ENCODE assay signal across 8 cellular contexts in genomic region chr20:20017001-20017851, GRCh38. TPM values are rescaled to one million over a fixed set of nuclear protein-coding genes. Genes with fewer than 3 reads are reported as not detected.
A peak's percentile ranks its signal among the peaks of the same experiment; 100 is the strongest.
DNase-seq lines count a peak whose midpoint lies in the region; ATAC-seq and TF ChIP-seq lines count a peak whose summit lies in the region.

Gene NAA20, plus strand, starts transcription at chr20:20017362. Its CDS starts 35 bp downstream, at chr20:20017397.

- DNase-seq in KG1 (lab: John Stamatoyannopoulos, UW) (peak; percentile 81), RKO (ENCODE audit: low spot score) (peak; percentile 96), fibroblast of gingiva (ENCODE audit: low read depth) (peak; percentile 90)
- peak; percentile 88 for DNase-seq in activated T-helper 1 cell treated with anti-CD3 and anti-CD28 coated beads, Interleukin-12 subunit alpha, Interleukin-12 subunit beta, Interleukin-2, Interleukin-4 antibody, amounts not matched to agents 30 ng/mL and 10 ng/mL and 1 ng/mL, durations not matched to agents 14 hours and 24 hours and 36 hours (ENCODE audit: low spot score)
- peak; percentile 80 to 89 (median 87) for DNase-seq in naive thymus-derived CD4-positive, alpha-beta T cell
- peak; percentile 91 for DNase-seq in stimulated activated naive B cell treated with anti-CD40 and anti-IgM and Interleukin-4, amounts not matched to agents 10 μg/mL and 1 μg/mL and 100 μg/mL, for 72 hours

- peak within 1 kb of the TSS; percentile 90 for H3K4me3 Mint-ChIP-seq in activated T-helper 1 cell treated with anti-CD3 and anti-CD28 coated beads, Interleukin-12 subunit alpha, Interleukin-12 subunit beta, Interleukin-2, Interleukin-4 antibody, amounts not matched to agents 30 ng/mL and 10 ng/mL and 1 ng/mL, durations not matched to agents 14 hours and 24 hours and 36 hours
- H3K4me3 Mint-ChIP-seq in naive thymus-derived CD4-positive, alpha-beta T cell: peak within 1 kb of the TSS; percentile 88 to 96 (median 93)
- H3K4me3 Mint-ChIP-seq in stimulated activated naive B cell treated with anti-CD40 and anti-IgM and Interleukin-4, amounts not matched to agents 10 μg/mL and 1 μg/mL and 100 μg/mL, for 72 hours: peak within 1 kb of the TSS; percentile 94 to 98

- peaks cover 54% of the 10 kb centered on the region for H3K79me2 ChIP-seq in DOHH2 (ENCODE audit: control insufficient read depth, low read length)

- intact Hi-C loops in activated T-helper 1 cell treated with anti-CD3 and anti-CD28 coated beads, Interleukin-12 subunit alpha, Interleukin-12 subunit beta, Interleukin-2, Interleukin-4 antibody, amounts not matched to agents 30 ng/mL and 10 ng/mL and 1 ng/mL, durations not matched to agents 14 hours and 24 hours and 36 hours (cut with micrococcal nuclease): loop anchor here (1.0 to 10.0 kb wide), 5 partner anchors 35 to 1882 kb away; partner anchors contain the start of genes CFAP61, CRNKL1, KAT14 and PET117
- intact Hi-C loops in naive thymus-derived CD4-positive, alpha-beta T cell (cut with micrococcal nuclease): loop anchor here (1.0 to 5.0 kb wide), 9 partner anchors 35 to 1880 kb away; partner anchors contain the start of genes CFAP61 (in 2 of the 2), CRNKL1 (in 2 of the 2), RALGAPA2 (in 2 of the 2) and DTD1 (in 1 of the 2)

- H3K9me2 ChIP-seq in DOHH2 (replicated peaks; ENCODE audit: control insufficient read depth, low read length): no peaks in the 10 kb centered on the region

- peaks cover 12% of the 10 kb centered on the region for H3K36me3 Mint-ChIP-seq in activated T-helper 1 cell treated with anti-CD3 and anti-CD28 coated beads, Interleukin-12 subunit alpha, Interleukin-12 subunit beta, Interleukin-2, Interleukin-4 antibody, amounts not matched to agents 30 ng/mL and 10 ng/mL and 1 ng/mL, durations not matched to agents 14 hours and 24 hours and 36 hours (ENCODE audit: low read depth)
- peaks cover 0 to 4% (median 0%) of the 10 kb centered on the region in 5 donors for H3K36me3 Mint-ChIP-seq in naive thymus-derived CD4-positive, alpha-beta T cell
- H3K36me3 Mint-ChIP-seq in stimulated activated naive B cell treated with anti-CD40 and anti-IgM and Interleukin-4, amounts not matched to agents 10 μg/mL and 1 μg/mL and 100 μg/mL, for 72 hours: peaks cover 17 to 24% of the 10 kb centered on the region in 2 donors

- H3K4me3 ChIP-seq in DOHH2 (ENCODE audit: low read length): peak within 1 kb of the TSS; percentile 97
- peak within 1 kb of the TSS; percentile 77 for H3K4me3 ChIP-seq in naive thymus-derived CD4-positive, alpha-beta T cell (ENCODE audit: low read length)

- peak within 1 kb of the TSS; percentile 86 for H3K27ac Mint-ChIP-seq in activated T-helper 1 cell treated with anti-CD3 and anti-CD28 coated beads, Interleukin-12 subunit alpha, Interleukin-12 subunit beta, Interleukin-2, Interleukin-4 antibody, amounts not matched to agents 30 ng/mL and 10 ng/mL and 1 ng/mL, durations not matched to agents 14 hours and 24 hours and 36 hours
- H3K27ac Mint-ChIP-seq in naive thymus-derived CD4-positive, alpha-beta T cell: peak within 1 kb of the TSS; percentile 90 to 96 (median 94)
- peak within 1 kb of the TSS; percentile 97 for H3K27ac Mint-ChIP-seq in stimulated activated naive B cell treated with anti-CD40 and anti-IgM and Interleukin-4, amounts not matched to agents 10 μg/mL and 1 μg/mL and 100 μg/mL, for 72 hours

- H3K4me1 ChIP-seq in DOHH2 (ENCODE audit: control insufficient read depth, low read length): peaks cover 29% of the 10 kb centered on the region
- peaks cover 9 to 28% of the 10 kb centered on the region in 2 donors for H3K4me1 ChIP-seq in naive thymus-derived CD4-positive, alpha-beta T cell (ENCODE audit: control insufficient read depth in 2 of 2, insufficient read depth in 2 of 2, low read length in 2 of 2)

- peak; percentile 98 for ATAC-seq in GM21723 (IDR thresholded peaks at IDR 0.05; ENCODE audit: unreplicated experiment)
- ATAC-seq in naive thymus-derived CD4-positive, alpha-beta T cell: peak; percentile 99
- ATAC-seq in stimulated activated naive B cell treated with anti-CD40 and anti-IgM and Interleukin-4, amounts not matched to agents 10 μg/mL and 1 μg/mL and 100 μg/mL, for 72 hours (replicated peaks): peak; percentile 98

- H3K4me2 ChIP-seq in DOHH2 (ENCODE audit: low read length): peak within 1 kb of the TSS; percentile 87

- H3K9me3 Mint-ChIP-seq in activated T-helper 1 cell treated with anti-CD3 and anti-CD28 coated beads, Interleukin-12 subunit alpha, Interleukin-12 subunit beta, Interleukin-2, Interleukin-4 antibody, amounts not matched to agents 30 ng/mL and 10 ng/mL and 1 ng/mL, durations not matched to agents 14 hours and 24 hours and 36 hours: no peaks in the 10 kb centered on the region
- H3K9me3 Mint-ChIP-seq in naive thymus-derived CD4-positive, alpha-beta T cell: no peaks in the 10 kb centered on the region
- no peaks in the 10 kb centered on the region for H3K9me3 Mint-ChIP-seq in stimulated activated naive B cell treated with anti-CD40 and anti-IgM and Interleukin-4, amounts not matched to agents 10 μg/mL and 1 μg/mL and 100 μg/mL, for 72 hours

- TF ChIP-seq CTCF in DOHH2 (IDR thresholded peaks at IDR 0.05; ENCODE audit: low read depth, low read length, poor library complexity, severe bottlenecking): peak; percentile 52

- POLR2A ChIA-PET in naive thymus-derived CD4-positive, alpha-beta T cell (lab: Charles Lee): interaction anchor here (0.6 to 3.4 kb wide), 5 partner anchors 10 to 1512 kb away, joined by 3 to 31 read pairs (median 5); partner anchors contain the start of genes CFAP61 and CRNKL1

- H3K4me1 Mint-ChIP-seq in activated T-helper 1 cell treated with anti-CD3 and anti-CD28 coated beads, Interleukin-12 subunit alpha, Interleukin-12 subunit beta, Interleukin-2, Interleukin-4 antibody, amounts not matched to agents 30 ng/mL and 10 ng/mL and 1 ng/mL, durations not matched to agents 14 hours and 24 hours and 36 hours (ENCODE audit: low read depth): peaks cover 44% of the 10 kb centered on the region
- peaks cover 38 to 68% (median 63%) of the 10 kb centered on the region in 7 donors for H3K4me1 Mint-ChIP-seq in naive thymus-derived CD4-positive, alpha-beta T cell
- H3K4me1 Mint-ChIP-seq in stimulated activated naive B cell treated with anti-CD40 and anti-IgM and Interleukin-4, amounts not matched to agents 10 μg/mL and 1 μg/mL and 100 μg/mL, for 72 hours: peaks cover 28 to 42% of the 10 kb centered on the region in 2 donors

- 0 out of 2 replicates have a peak, but pooled peaks cover 3% of the 10 kb centered on the region for H3K27me3 ChIP-seq in DOHH2 (ENCODE audit: control insufficient read depth, low read length)
- H3K27me3 ChIP-seq in naive thymus-derived CD4-positive, alpha-beta T cell (ENCODE audit: control insufficient read depth in 2 of 2, insufficient read depth in 2 of 2, low read length in 2 of 2): no peaks in the 10 kb centered on the region

- H3K27ac ChIP-seq in DOHH2 (ENCODE audit: low read depth, low read length): peak within 1 kb of the TSS; percentile 37; the same call in 1 of the 2 replicates
- peak within 1 kb of the TSS; percentile 83 for H3K27ac ChIP-seq in naive thymus-derived CD4-positive, alpha-beta T cell (ENCODE audit: low read depth, low read length)

- CTCF ChIA-PET in naive thymus-derived CD4-positive, alpha-beta T cell (lab: Charles Lee): interaction anchor here (1.6 to 3.0 kb wide), 2 partner anchors 31 to 35 kb away, joined by 3 to 29 read pairs; partner anchors contain the start of genes CFAP61 and CRNKL1

- peaks cover 45% of the 10 kb centered on the region for H3K36me3 ChIP-seq in DOHH2 (ENCODE audit: control insufficient read depth, low read length)
- peaks cover 0 to 6% (median 0%) of the 10 kb centered on the region in 3 experiments for H3K36me3 ChIP-seq in naive thymus-derived CD4-positive, alpha-beta T cell (ENCODE audit: control insufficient read depth in 2 of 3, insufficient read depth in 3 of 3, low read length in 3 of 3)

- peaks cover 8% of the 10 kb centered on the region; the same call in 1 of the 2 replicates for H4K20me1 ChIP-seq in DOHH2 (ENCODE audit: control insufficient read depth, insufficient read depth, low read depth, low read length)

- H3K27me3 Mint-ChIP-seq in activated T-helper 1 cell treated with anti-CD3 and anti-CD28 coated beads, Interleukin-12 subunit alpha, Interleukin-12 subunit beta, Interleukin-2, Interleukin-4 antibody, amounts not matched to agents 30 ng/mL and 10 ng/mL and 1 ng/mL, durations not matched to agents 14 hours and 24 hours and 36 hours (ENCODE audit: insufficient read depth): no peaks in the 10 kb centered on the region
- no peaks in the 10 kb centered on the region for H3K27me3 Mint-ChIP-seq in naive thymus-derived CD4-positive, alpha-beta T cell
- no peaks in the 10 kb centered on the region for H3K27me3 Mint-ChIP-seq in stimulated activated naive B cell treated with anti-CD40 and anti-IgM and Interleukin-4, amounts not matched to agents 10 μg/mL and 1 μg/mL and 100 μg/mL, for 72 hours

- H3K9me3 ChIP-seq in DOHH2 (ENCODE audit: control insufficient read depth, insufficient read depth, low read length): no peaks in the 10 kb centered on the region
- H3K9me3 ChIP-seq in naive thymus-derived CD4-positive, alpha-beta T cell (ENCODE audit: control insufficient read depth in 2 of 3, low read length in 3 of 3): no peaks in the 10 kb centered on the region

- peaks cover 3% of the 10 kb centered on the region; the same call in 1 of the 2 replicates for H3F3A ChIP-seq in DOHH2 (ENCODE audit: control insufficient read depth, insufficient read depth)

RNA-seq across cellular contexts. Expression of gene NAA20, which starts in this region (rescaled TPM):
- 86.3 and 89.9 TPM in 2 replicates for total RNA-seq in activated T-helper 1 cell treated with anti-CD3 and anti-CD28 coated beads, Interleukin-12 subunit alpha, Interleukin-12 subunit beta, Interleukin-2, Interleukin-4 antibody, amounts not matched to agents 30 ng/mL and 10 ng/mL and 1 ng/mL, durations not matched to agents 14 hours and 24 hours and 36 hours
- 10 to 100 TPM; 21.5 to 52.6 (median 28.3) TPM for total RNA-seq in naive thymus-derived CD4-positive, alpha-beta T cell
- polyA plus RNA-seq in naive thymus-derived CD4-positive, alpha-beta T cell: 10 to 100 TPM; 50.0 to 90.2 TPM

Comparison
In these comparisons a context has a peak if more than half of its experiments do, and no peak if none do; other contexts are left out.
1. Peak in every context shown above with its lines: DNase-seq, ATAC-seq, H3K4me3 ChIP-seq and H3K27ac ChIP-seq.